Comparison of ENCODE assay signal across 22 cellular contexts in genomic region chr15:84611631-84612030, GRCh38. TPM values are rescaled to one million over a fixed set of nuclear protein-coding genes. Genes with fewer than 3 reads are reported as not detected.
DNase-seq lines count a peak whose midpoint lies in the region; ATAC-seq, FAIRE-seq and TF ChIP-seq lines count a peak whose summit lies in the region.
"Had no signal": no experiment of that assay in that cellular context is flagged by ENCODE, and none has a peak within 500 bp of the region (broad histone marks: within the 10 kb centered on the region; RNA-seq: fewer than 3 reads in every experiment).

No MANE protein-coding gene starts in this region.

- peaks cover 6% of the 10 kb centered on the region for H3K36me3 ChIP-seq in astrocyte (ENCODE audit: insufficient read depth, low read length)

- H4K20me1 ChIP-seq in astrocyte (ENCODE audit: insufficient read depth, low read length): peaks cover 33% of the 10 kb centered on the region

- no peak overlapping the region for H3K9ac ChIP-seq in astrocyte (ENCODE audit: low read length)

- H2AFZ ChIP-seq in astrocyte (ENCODE audit: low read depth, low read length): no peak overlapping the region

- ATAC-seq in GM19467 (IDR thresholded peaks at IDR 0.05; ENCODE audit: unreplicated experiment): no peak
- ATAC-seq: HepG2 had no signal

- H3K36me3 Mint-ChIP-seq in HFFc6 (ENCODE audit: low read depth) (no peaks in the 10 kb centered on the region), astrocyte (ENCODE audit: low read depth, unreplicated experiment) (peaks cover 20% of the 10 kb centered on the region)

- H3K27ac Mint-ChIP-seq in HFFc6: no peak overlapping the region
- H3K27ac Mint-ChIP-seq in astrocyte (ENCODE audit: unreplicated experiment): no peak overlapping the region
- H3K27ac Mint-ChIP-seq: B cell; CD4-positive, alpha-beta memory T cell had no signal

- no peaks in the 10 kb centered on the region for H3K27me3 ChIP-seq in astrocyte (ENCODE audit: insufficient read depth, low read length)

- H3K27me3 Mint-ChIP-seq in HFFc6 (ENCODE audit: insufficient read depth) (peaks cover 1% of the 10 kb centered on the region), astrocyte (ENCODE audit: low read depth, unreplicated experiment) (no peaks in the 10 kb centered on the region)
- H3K27me3 Mint-ChIP-seq: B cell; CD4-positive, alpha-beta memory T cell had no signal

- H3K27ac ChIP-seq in astrocyte (ENCODE audit: low read depth, low read length): no peak overlapping the region

- H3K9me3 Mint-ChIP-seq in HFFc6 (no peaks in the 10 kb centered on the region), astrocyte (ENCODE audit: unreplicated experiment) (no peaks in the 10 kb centered on the region)
- H3K9me3 Mint-ChIP-seq: CD4-positive, alpha-beta memory T cell had no signal

- FAIRE-seq in astrocyte (lab: Jason Lieb, UNC): no peak
- FAIRE-seq: D721Med, H54, HepG2, RCC 7860 had no signal

- H3K4me2 ChIP-seq in astrocyte (ENCODE audit: low read length): no peak overlapping the region

- intact Hi-C loops in posterior vena cava (cut with DNase I): no loop called here

- H3K4me3 ChIP-seq in astrocyte (ENCODE audit: insufficient read depth, low read depth, low read length): no peak overlapping the region

- no peak overlapping the region for H3K4me3 Mint-ChIP-seq in HFFc6
- H3K4me3 Mint-ChIP-seq in astrocyte (ENCODE audit: unreplicated experiment): no peak overlapping the region
- H3K4me3 Mint-ChIP-seq: B cell; CD4-positive, alpha-beta memory T cell had no signal

- TF ChIP-seq CTCF in HFFc6 (IDR thresholded peaks at IDR 0.05): no peak
- TF ChIP-seq CTCF in astrocyte (IDR thresholded peaks at IDR 0.05; ENCODE audit: insufficient read depth, low read depth, low read length): no peak

- H3K79me2 ChIP-seq in astrocyte (ENCODE audit: insufficient read depth, low read length): peaks cover 32% of the 10 kb centered on the region

- H3K4me1 Mint-ChIP-seq in HFFc6 (ENCODE audit: low read depth) (peaks cover 7% of the 10 kb centered on the region), astrocyte (ENCODE audit: low read depth, unreplicated experiment) (no peaks in the 10 kb centered on the region)

- no peaks in the 10 kb centered on the region for H3K9me3 ChIP-seq in astrocyte (ENCODE audit: insufficient read depth, low read depth, low read length)

- no peaks in the 10 kb centered on the region for H3K4me1 ChIP-seq in astrocyte (ENCODE audit: insufficient read depth, low read length)

- DNase-seq in AG20443 (ENCODE audit: low spot score): peak; percentile 64
- DNase-seq in HFFc6: peak; percentile 28
- peak; percentile 29 for DNase-seq in astrocyte (ENCODE audit: low read depth)
- DNase-seq in iris pigment epithelial cell (ENCODE audit: low read depth): peak; percentile 37
- DNase-seq in mucosa of gallbladder (ENCODE audit: low spot score): no peak
- no peak for DNase-seq in posterior vena cava (ENCODE audit: low spot score)
- DNase-seq in UCSD-AML1 (lab: John Stamatoyannopoulos, UW; ENCODE audit: unreplicated experiment): no peak
- DNase-seq: CD4-positive, alpha-beta memory T cell; DMS79 treated with DMSO at 0.1 percent for 48 hours; GF-D8; MM.1S; NCI-H1105; NCI-H2029; NCI-H2171 treated with DMSO at 0.1 percent for 48 hours; NCI-H510A; SHP77 treated with DMSO at 0.1 percent for 48 hours had no signal

RNA-seq across cellular contexts. Expression of gene ZSCAN2, which starts 10.8 kb away (rescaled TPM):
- 1 to 10 TPM; 4.5 to 5.9 (median 5.5) TPM for total RNA-seq in HFFc6 (2021; fragmentation: NEBNext Ultra II Directional; extraction: Animal tissue kit (Norgen Biotek cat#: 25700))
- 13.5 and 16.2 TPM in 2 replicates for total RNA-seq in astrocyte
- 15.3 TPM for total RNA-seq in mucosa of gallbladder
- 1 to 10 TPM; 3.0 to 4.7 TPM for total RNA-seq in posterior vena cava

RNA-seq across cellular contexts. Expression of gene WDR73, which starts 42.5 kb away (rescaled TPM):
- 10 to 100 TPM; 19.9 to 23.7 (median 21.4) TPM for total RNA-seq in HFFc6 (2021; fragmentation: NEBNext Ultra II Directional; extraction: Animal tissue kit (Norgen Biotek cat#: 25700))
- total RNA-seq in astrocyte (22.1 and 23.9 TPM in 2 replicates), mucosa of gallbladder (38.7 TPM), posterior vena cava (10 to 100 TPM; 18.0 to 18.7 TPM)

RNA-seq across cellular contexts. Expression of gene NMB, which starts 46.4 kb away (rescaled TPM):
- 1 to 10 TPM; 4.4 to 7.1 (median 5.5) TPM for total RNA-seq in HFFc6 (2021; fragmentation: NEBNext Ultra II Directional; extraction: Animal tissue kit (Norgen Biotek cat#: 25700))
- total RNA-seq in astrocyte: 6.1 and 6.4 TPM in 2 replicates
- total RNA-seq in mucosa of gallbladder: 8.1 TPM
- total RNA-seq in posterior vena cava: 1 to 10 TPM; 5.7 to 8.7 TPM

Comparison
In these comparisons a context has a peak if more than half of its experiments do, and no peak if none do; other contexts are left out.
1. DNase-seq: peak in AG20443 (single experiment), HFFc6 (single experiment), astrocyte (single experiment) and iris pigment epithelial cell (single experiment); none in mucosa of gallbladder (single experiment), posterior vena cava (single experiment) and UCSD-AML1 (single experiment).